Comparison of ENCODE assay signal across 17 cellular contexts in the genomic region with DNA sequence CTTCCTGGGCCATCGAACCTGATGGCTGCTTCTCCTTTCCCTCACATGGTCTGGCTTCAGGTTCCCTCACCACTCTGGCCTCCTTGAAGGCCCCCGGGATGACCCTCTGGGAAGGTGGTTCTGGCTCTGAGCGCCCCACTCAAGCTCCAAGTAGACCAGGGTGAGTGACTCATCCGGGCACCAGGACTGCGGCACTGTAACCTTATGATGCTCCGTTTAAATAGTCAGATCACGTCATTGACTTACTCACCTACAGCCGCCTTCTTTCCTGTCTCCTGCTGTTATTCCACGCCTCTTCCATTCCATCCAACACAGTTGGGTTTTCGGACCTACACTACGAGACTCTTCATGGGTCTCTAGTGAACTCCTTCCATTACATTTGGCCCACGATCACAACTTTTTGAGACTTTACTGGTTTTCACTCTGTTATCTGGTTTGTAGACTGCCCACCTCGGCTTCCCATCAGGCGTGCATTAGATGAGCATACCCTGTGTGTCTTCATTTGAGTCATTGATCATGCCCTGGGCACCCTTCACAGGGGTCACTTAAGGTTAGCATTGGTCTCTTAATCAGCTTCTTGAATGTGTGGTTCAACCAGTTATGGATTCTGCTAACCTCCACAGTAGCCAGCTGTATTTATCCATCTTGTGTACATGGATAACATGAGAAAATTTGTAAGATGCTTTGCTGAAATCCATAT.
DNase-seq lines count a peak whose midpoint lies in the region; ATAC-seq and TF ChIP-seq lines count a peak whose summit lies in the region.
"Had no signal": no experiment of that assay in that cellular context is flagged by ENCODE, and none has a peak within 500 bp of the region (broad histone marks: within the 10 kb centered on the region; RNA-seq: fewer than 3 reads in every experiment).

No MANE protein-coding gene starts in this region.

- DNase-seq in Daoy (ENCODE audit: low read depth) (peak; percentile 95), RWPE2 (ENCODE audit: low spot score) (no peak), osteocyte (ENCODE audit: extremely low spot score, unreplicated experiment) (no peak), SIG-M5 treated with dmso at 0.1 percent for 504 hours (lab: John Stamatoyannopoulos, UW; ENCODE audit: unreplicated experiment) (no peak)
- no peak for DNase-seq in effector memory CD8-positive, alpha-beta T cell
- DNase-seq in stimulated activated CD4-positive, alpha-beta T cell treated with anti-CD3 and anti-CD28 coated beads, Interleukin-2, amount 100 ng/mL, for 24 hours, result no peak
- DNase-seq: activated CD4-positive, alpha-beta T cell treated with anti-CD3 and anti-CD28 coated beads for 36 hours; activated T-cell treated with anti-CD3 and anti-CD28 coated beads, Interleukin-2, amount 50 U/mL, for 24 hours; CD4-positive, alpha-beta T cell; midbrain; NCI-H2107; psoas muscle; stimulated activated CD4-positive, alpha-beta T cell treated with anti-CD3 and anti-CD28 coated beads, Interleukin-4, amount 100 ng/mL, for 1 hour; stimulated activated naive CD4-positive, alpha-beta T cell; SW 1271 had no signal

- H3K27me3 Mint-ChIP-seq in effector memory CD8-positive, alpha-beta T cell, result no peaks in the 10 kb centered on the region
- no peaks in the 10 kb centered on the region for H3K27me3 Mint-ChIP-seq in osteocyte (ENCODE audit: unreplicated experiment)
- H3K27me3 Mint-ChIP-seq: CD4-positive, alpha-beta T cell had no signal

- peak overlapping the region in 1 of 2 donors; percentile 13 for H3K4me3 Mint-ChIP-seq in effector memory CD8-positive, alpha-beta T cell
- no peak overlapping the region for H3K4me3 Mint-ChIP-seq in osteocyte (ENCODE audit: unreplicated experiment)
- H3K4me3 Mint-ChIP-seq: activated CD4-positive, alpha-beta T cell treated with anti-CD3 and anti-CD28 coated beads for 36 hours; activated T-cell treated with anti-CD3 and anti-CD28 coated beads, Interleukin-2, amount 50 U/mL, for 24 hours; CD4-positive, alpha-beta T cell had no signal

- peaks cover 60 to 71% of the 10 kb centered on the region in 2 donors for H3K4me1 Mint-ChIP-seq in effector memory CD8-positive, alpha-beta T cell (ENCODE audit: low read depth in 2 of 2)
- peaks cover 35% of the 10 kb centered on the region for H3K4me1 Mint-ChIP-seq in osteocyte (ENCODE audit: unreplicated experiment)

- TF ChIP-seq CTCF in RWPE2 (IDR thresholded peaks at IDR 0.05; ENCODE audit: poor library complexity, severe bottlenecking), result no peak
- TF ChIP-seq CTCF in osteocyte (IDR thresholded peaks at IDR 0.05), result no peak
- TF ChIP-seq CTCF in gastroesophageal sphincter (IDR thresholded peaks at IDR 0.05), result no peak

- TF ChIP-seq EP300 in gastroesophageal sphincter (IDR thresholded peaks at IDR 0.05), result no peak

- no peak for TF ChIP-seq POLR2A in gastroesophageal sphincter (IDR thresholded peaks at IDR 0.05)

- H3K9me3 Mint-ChIP-seq in effector memory CD8-positive, alpha-beta T cell, result no peaks in the 10 kb centered on the region
- H3K9me3 Mint-ChIP-seq in osteocyte (ENCODE audit: unreplicated experiment), result no peaks in the 10 kb centered on the region
- H3K9me3 Mint-ChIP-seq: activated T-cell treated with anti-CD3 and anti-CD28 coated beads, Interleukin-2, amount 50 U/mL, for 24 hours; CD4-positive, alpha-beta T cell had no signal

- peaks cover 32% of the 10 kb centered on the region for H3K36me3 Mint-ChIP-seq in effector memory CD8-positive, alpha-beta T cell (ENCODE audit: insufficient read depth)
- peaks cover 11% of the 10 kb centered on the region for H3K36me3 Mint-ChIP-seq in osteocyte (ENCODE audit: unreplicated experiment)

- H3K27me3 ChIP-seq in RWPE2 (ENCODE audit: insufficient read depth, poor library complexity, severe bottlenecking) (no peaks in the 10 kb centered on the region), gastroesophageal sphincter (no peaks in the 10 kb centered on the region)

- H3K27ac Mint-ChIP-seq in effector memory CD8-positive, alpha-beta T cell, result peak overlapping the region; percentile 79 to 94
- peak overlapping the region; percentile 77 for H3K27ac Mint-ChIP-seq in osteocyte (ENCODE audit: unreplicated experiment)
- H3K27ac Mint-ChIP-seq: activated CD4-positive, alpha-beta T cell treated with anti-CD3 and anti-CD28 coated beads for 36 hours; activated T-cell treated with anti-CD3 and anti-CD28 coated beads, Interleukin-2, amount 50 U/mL, for 24 hours had no signal

- ATAC-seq in RWPE2 (ENCODE audit: low read depth) (peak; percentile 76), HG02938 (IDR thresholded peaks at IDR 0.05; ENCODE audit: unreplicated experiment) (no peak), gastroesophageal sphincter (no peak)
- ATAC-seq in effector memory CD8-positive, alpha-beta T cell (replicated peaks), result no peak
- ATAC-seq: activated CD4-positive, alpha-beta T cell treated with anti-CD3 and anti-CD28 coated beads for 36 hours; psoas muscle had no signal

- H3K4me1 ChIP-seq in RWPE2 (ENCODE audit: insufficient read depth, poor library complexity, severe bottlenecking), result peaks cover 9% of the 10 kb centered on the region
- H3K4me1 ChIP-seq in gastroesophageal sphincter, result peaks cover 0 to 6% (median 0%) of the 10 kb centered on the region in 3 donors
- H3K4me1 ChIP-seq: psoas muscle had no signal

- H3K4me3 ChIP-seq in RWPE2 (ENCODE audit: severe bottlenecking), result no peak overlapping the region
- no peak overlapping the region for H3K4me3 ChIP-seq in gastroesophageal sphincter
- H3K4me3 ChIP-seq: psoas muscle had no signal

- H3K27ac ChIP-seq in RWPE2 (ENCODE audit: poor library complexity, severe bottlenecking), result peak overlapping the region; percentile 69
- no peak overlapping the region for H3K27ac ChIP-seq in gastroesophageal sphincter
- H3K27ac ChIP-seq: psoas muscle had no signal

- no peaks in the 10 kb centered on the region for H3K36me3 ChIP-seq in RWPE2 (ENCODE audit: low read depth)
- H3K36me3 ChIP-seq in gastroesophageal sphincter, result peaks cover 0 to 24% of the 10 kb centered on the region in 2 donors

- WGBS in gastroesophageal sphincter (ENCODE audit: low coverage in 1 of 2), 2 donors, result 94% methylated on average over 9 of the region's 14 CpGs

- H3K9me3 ChIP-seq in RWPE2 (ENCODE audit: severe bottlenecking), result no peaks in the 10 kb centered on the region
- no peaks in the 10 kb centered on the region for H3K9me3 ChIP-seq in gastroesophageal sphincter
- H3K9me3 ChIP-seq: psoas muscle had no signal
